Comparison of ENCODE assay signal across 11 cellular contexts in the genomic region with DNA sequence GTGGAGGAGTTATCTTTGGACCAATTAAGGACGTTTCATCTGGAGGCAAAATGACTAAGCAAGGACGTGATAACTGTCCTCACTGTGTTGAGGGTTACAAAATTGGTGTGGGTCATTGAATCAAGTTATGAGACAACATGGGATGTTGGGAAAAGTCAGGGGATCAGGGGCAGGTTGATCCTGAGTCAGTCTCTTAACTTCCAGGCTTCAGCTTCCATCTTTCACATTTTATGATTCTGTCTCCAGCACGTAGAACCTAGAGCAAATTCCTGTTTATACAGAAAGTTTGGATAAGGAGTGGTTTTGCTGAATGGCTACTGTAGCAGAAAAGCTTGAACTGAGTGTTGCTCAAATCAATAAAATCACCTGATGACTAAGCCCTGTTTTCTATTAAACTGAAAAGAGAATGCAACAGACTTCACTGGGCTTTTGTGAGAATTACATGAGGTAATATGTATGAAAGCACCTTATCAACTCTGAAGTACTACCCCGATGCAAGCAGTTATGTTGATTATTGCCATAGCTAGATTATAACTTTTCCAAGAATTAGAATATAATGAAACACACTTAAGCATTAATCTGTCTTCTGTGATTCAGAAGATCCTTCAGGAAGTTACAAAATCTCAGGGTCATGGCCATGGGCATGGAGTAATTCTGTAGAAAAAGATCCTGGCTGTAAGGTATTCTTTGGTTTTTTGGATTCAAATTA.
A peak's percentile ranks its signal among the peaks of the same experiment; 100 is the strongest.
DNase-seq lines count a peak whose midpoint lies in the region; ATAC-seq and TF ChIP-seq lines count a peak whose summit lies in the region.
"Had no signal": no experiment of that assay in that cellular context is flagged by ENCODE, and none has a peak within 500 bp of the region (broad histone marks: within the 10 kb centered on the region; RNA-seq: fewer than 3 reads in every experiment).

No MANE protein-coding gene starts in this region.

- H3K36me3 Mint-ChIP-seq in brain = peaks cover 8% of the 10 kb centered on the region
- H3K36me3 Mint-ChIP-seq in nephron progenitor cell (ENCODE audit: low read depth) = peaks cover 8% of the 10 kb centered on the region

- no peak for ATAC-seq in GM19452 (IDR thresholded peaks at IDR 0.05; ENCODE audit: unreplicated experiment)

- no peak for TF ChIP-seq CTCF in brain (conservative IDR thresholded peaks at IDR 0.05)
- no peak for TF ChIP-seq CTCF in nephron progenitor cell (IDR thresholded peaks at IDR 0.05)

- H3K4me3 Mint-ChIP-seq in brain = no peak overlapping the region
- H3K4me3 Mint-ChIP-seq in nephron progenitor cell = no peak overlapping the region
- H3K4me3 Mint-ChIP-seq: activated naive CD8-positive, alpha-beta T cell treated with anti-CD3 and anti-CD28 coated beads, Interleukin-2, amount 10 ng/mL, durations not matched to agents 7 days and 5 days; naive B cell had no signal

- no peaks in the 10 kb centered on the region for H3K9me3 Mint-ChIP-seq in brain
- H3K9me3 Mint-ChIP-seq in nephron progenitor cell = no peaks in the 10 kb centered on the region
- H3K9me3 Mint-ChIP-seq: activated naive CD8-positive, alpha-beta T cell treated with anti-CD3 and anti-CD28 coated beads, Interleukin-2, amount 10 ng/mL, durations not matched to agents 7 days and 5 days; naive B cell had no signal

- H3K27me3 Mint-ChIP-seq in brain (no peaks in the 10 kb centered on the region), nephron progenitor cell (ENCODE audit: low read depth, poor library complexity) (no peaks in the 10 kb centered on the region)
- H3K27me3 Mint-ChIP-seq: activated naive CD8-positive, alpha-beta T cell treated with anti-CD3 and anti-CD28 coated beads, Interleukin-2, amount 10 ng/mL, durations not matched to agents 7 days and 5 days; naive B cell had no signal

- peak; percentile 63 for DNase-seq in EH (ENCODE audit: low read depth)
- peak; percentile 34 for DNase-seq in HT-29 (ENCODE audit: low spot score)
- DNase-seq in nephron progenitor cell = no peak
- DNase-seq in DMS79 treated with DMSO at 0.1 percent for 48 hours (lab: John Stamatoyannopoulos, UW) = no peak
- DNase-seq in AG20443 (ENCODE audit: low spot score) = no peak
- no peak for DNase-seq in stimulated activated CD4-positive, alpha-beta T cell treated with anti-CD3 and anti-CD28 coated beads, Interleukin-12 subunit alpha, Interleukin-12 subunit beta, amount 100 ng/mL, for 4 hours
- DNase-seq: activated naive CD8-positive, alpha-beta T cell treated with anti-CD3 and anti-CD28 coated beads, Interleukin-2, amount 10 ng/mL, durations not matched to agents 7 days and 5 days; naive B cell; NCI-H510A treated with DMSO at 0.1 percent for 48 hours had no signal

- H3K4me1 Mint-ChIP-seq in brain = peaks cover 47% of the 10 kb centered on the region
- peaks cover 10% of the 10 kb centered on the region for H3K4me1 Mint-ChIP-seq in nephron progenitor cell

- H3K27ac Mint-ChIP-seq in brain (peak overlapping the region in 4 of 5 experiments; percentile 24 to 65 (median 28)), nephron progenitor cell (peak overlapping the region; percentile 38)
- H3K27ac Mint-ChIP-seq: activated naive CD8-positive, alpha-beta T cell treated with anti-CD3 and anti-CD28 coated beads, Interleukin-2, amount 10 ng/mL, durations not matched to agents 7 days and 5 days had no signal

Comparison
In these comparisons a context has a peak if more than half of its experiments do, and no peak if none do; other contexts are left out.
1. DNase-seq: peak in EH (single experiment) and HT-29 (single experiment); none in nephron progenitor cell (single experiment), DMS79 treated with DMSO at 0.1 percent for 48 hours (single experiment), AG20443 (single experiment) and stimulated activated CD4-positive, alpha-beta T cell treated with anti-CD3 and anti-CD28 coated beads, Interleukin-12 subunit alpha, Interleukin-12 subunit beta, amount 100 ng/mL, for 4 hours (single experiment).